15 cellular contexts compared by ENCODE assay signal in genomic region chr22:48444320-48445112, GRCh38.
DNase-seq lines count a peak whose midpoint lies in the region; ATAC-seq and TF ChIP-seq lines count a peak whose summit lies in the region.
"Had no signal": no experiment of that assay in that cellular context is flagged by ENCODE, and none has a peak within 500 bp of the region (broad histone marks: within the 10 kb centered on the region; RNA-seq: fewer than 3 reads in every experiment).

No MANE protein-coding gene starts in this region.

- no peak overlapping the region for H3K27ac Mint-ChIP-seq in stimulated activated effector memory CD8-positive, alpha-beta T cell treated with anti-CD3 and anti-CD28 coated beads, Interleukin-12 subunit alpha, Interleukin-12 subunit beta, amount 100 ng/mL, for 72 hours
- H3K27ac Mint-ChIP-seq: activated T-helper 2 cell treated with anti-CD3 and anti-CD28 coated beads, Interferon-gamma antibody, Interleukin-2, Interleukin-4, amounts not matched to agents 10 μg/mL and 5 μg/mL and 100 μg/mL, durations not matched to agents 14 hours and 24 hours and 36 hours had no signal

- TF ChIP-seq CTCF in MM.1S (IDR thresholded peaks at IDR 0.05; ENCODE audit: low read length) (no peak), mucosa of descending colon (IDR thresholded peaks at IDR 0.05) (no peak)

- H4K20me1 ChIP-seq in MM.1S (ENCODE audit: insufficient read depth, low read length): no peaks in the 10 kb centered on the region

- no peaks in the 10 kb centered on the region for H3K79me2 ChIP-seq in MM.1S (ENCODE audit: low read length)

- intact Hi-C loops in mucosa of descending colon (cut with DNase I, micrococcal nuclease): no loop called here

- DNase-seq in MM.1S (peak; percentile 79), mucosa of descending colon (peak in 2 of 3 donors; percentile 6 to 18)
- no peak for DNase-seq in stimulated activated CD4-positive, alpha-beta T cell treated with anti-CD3 and anti-CD28 coated beads, Interleukin-2, amount 100 ng/mL, for 24 hours
- no peak for DNase-seq in activated CD4-positive, alpha-beta T cell treated with anti-CD3 and anti-CD28 coated beads for 4 hours
- DNase-seq in activated CD4-positive, alpha-beta T cell treated with anti-CD3 and anti-CD28 coated beads, Interleukin-2, amount 50 U/mL, for 1 hour: no peak
- no peak for DNase-seq in stimulated activated effector memory CD8-positive, alpha-beta T cell treated with anti-CD3 and anti-CD28 coated beads, Interleukin-12 subunit alpha, Interleukin-12 subunit beta, amount 100 ng/mL, for 72 hours (ENCODE audit: low spot score in 2 of 2)
- DNase-seq: DND-41, foreskin keratinocyte, IMR-90, NCI-H524 had no signal

- no peak overlapping the region for H3K9ac ChIP-seq in MM.1S (ENCODE audit: low read length)

- no peak overlapping the region for H3K4me3 Mint-ChIP-seq in stimulated activated effector memory CD8-positive, alpha-beta T cell treated with anti-CD3 and anti-CD28 coated beads, Interleukin-12 subunit alpha, Interleukin-12 subunit beta, amount 100 ng/mL, for 72 hours

- H3K4me1 ChIP-seq in MM.1S (ENCODE audit: low read length): peaks cover 12% of the 10 kb centered on the region
- H3K4me1 ChIP-seq in mucosa of descending colon (ENCODE audit: low read depth): no peaks in the 10 kb centered on the region
- H3K4me1 ChIP-seq: foreskin keratinocyte, HAP-1 had no signal

- peak; percentile 67 for ATAC-seq in GM18517 (IDR thresholded peaks at IDR 0.05; ENCODE audit: unreplicated experiment)
- ATAC-seq in GM21576 (IDR thresholded peaks at IDR 0.05; ENCODE audit: unreplicated experiment): peak; percentile 77
- no peak for ATAC-seq in mucosa of descending colon
- ATAC-seq in stimulated activated effector memory CD8-positive, alpha-beta T cell treated with anti-CD3 and anti-CD28 coated beads, Interleukin-12 subunit alpha, Interleukin-12 subunit beta, amount 100 ng/mL, for 72 hours: no peak
- ATAC-seq: foreskin keratinocyte had no signal

- no peaks in the 10 kb centered on the region for H3K36me3 Mint-ChIP-seq in stimulated activated effector memory CD8-positive, alpha-beta T cell treated with anti-CD3 and anti-CD28 coated beads, Interleukin-12 subunit alpha, Interleukin-12 subunit beta, amount 100 ng/mL, for 72 hours

- H3K27me3 ChIP-seq in MM.1S (replicated peaks; ENCODE audit: insufficient read depth, low read length): no peaks in the 10 kb centered on the region; the same call in 1 of the 2 replicates
- H3K27me3 ChIP-seq: foreskin keratinocyte had no signal

- H3F3A ChIP-seq in MM.1S (ENCODE audit: insufficient read depth, low read length): no peaks in the 10 kb centered on the region

- H3K9me2 ChIP-seq in MM.1S (replicated peaks; ENCODE audit: insufficient read depth, low read length): no peaks in the 10 kb centered on the region

- H3K4me3 ChIP-seq in MM.1S (ENCODE audit: low read length): no peak overlapping the region
- H3K4me3 ChIP-seq in mucosa of descending colon: no peak overlapping the region
- H3K4me3 ChIP-seq: coronary artery, HAP-1 had no signal

- peak overlapping the region; percentile 15; the same call in 1 of the 2 replicates for H2AFZ ChIP-seq in MM.1S (ENCODE audit: low read length)

- no peaks in the 10 kb centered on the region for H3K4me1 Mint-ChIP-seq in stimulated activated effector memory CD8-positive, alpha-beta T cell treated with anti-CD3 and anti-CD28 coated beads, Interleukin-12 subunit alpha, Interleukin-12 subunit beta, amount 100 ng/mL, for 72 hours

- H3K9me3 Mint-ChIP-seq in stimulated activated effector memory CD8-positive, alpha-beta T cell treated with anti-CD3 and anti-CD28 coated beads, Interleukin-12 subunit alpha, Interleukin-12 subunit beta, amount 100 ng/mL, for 72 hours: no peaks in the 10 kb centered on the region
- H3K9me3 Mint-ChIP-seq: activated T-helper 2 cell treated with anti-CD3 and anti-CD28 coated beads, Interferon-gamma antibody, Interleukin-2, Interleukin-4, amounts not matched to agents 10 μg/mL and 5 μg/mL and 100 μg/mL, durations not matched to agents 14 hours and 24 hours and 36 hours had no signal

- H3K27ac ChIP-seq in MM.1S (ENCODE audit: low read length): peak overlapping the region; percentile 18; the same call in 1 of the 2 replicates
- H3K27ac ChIP-seq: coronary artery, foreskin keratinocyte had no signal

- H3K36me3 ChIP-seq in MM.1S (replicated peaks; ENCODE audit: insufficient read depth, low read length): no peaks in the 10 kb centered on the region
- no peaks in the 10 kb centered on the region for H3K36me3 ChIP-seq in mucosa of descending colon (ENCODE audit: low read depth)
- H3K36me3 ChIP-seq: HAP-1 had no signal

- no peaks in the 10 kb centered on the region for H3K9me3 ChIP-seq in MM.1S (replicated peaks; ENCODE audit: insufficient read depth, low read length)
- H3K9me3 ChIP-seq in mucosa of descending colon: no peaks in the 10 kb centered on the region
- H3K9me3 ChIP-seq: HAP-1 had no signal

- H3K4me2 ChIP-seq in MM.1S (ENCODE audit: low read depth, low read length): peak overlapping the region; percentile 37; the same call in 1 of the 2 replicates

Comparison
In these comparisons a context has a peak if more than half of its experiments do, and no peak if none do; other contexts are left out.
1. ATAC-seq: peak in GM18517 (single experiment) and GM21576 (single experiment); none in mucosa of descending colon (single experiment) and stimulated activated effector memory CD8-positive, alpha-beta T cell treated with anti-CD3 and anti-CD28 coated beads, Interleukin-12 subunit alpha, Interleukin-12 subunit beta, amount 100 ng/mL, for 72 hours (single experiment).
2. DNase-seq: peak in MM.1S (single experiment) and mucosa of descending colon (2 of 3); none in stimulated activated CD4-positive, alpha-beta T cell treated with anti-CD3 and anti-CD28 coated beads, Interleukin-2, amount 100 ng/mL, for 24 hours (0 of 2), activated CD4-positive, alpha-beta T cell treated with anti-CD3 and anti-CD28 coated beads for 4 hours (0 of 2), activated CD4-positive, alpha-beta T cell treated with anti-CD3 and anti-CD28 coated beads, Interleukin-2, amount 50 U/mL, for 1 hour (single experiment) and stimulated activated effector memory CD8-positive, alpha-beta T cell treated with anti-CD3 and anti-CD28 coated beads, Interleukin-12 subunit alpha, Interleukin-12 subunit beta, amount 100 ng/mL, for 72 hours (0 of 2).